In the genomic region with DNA sequence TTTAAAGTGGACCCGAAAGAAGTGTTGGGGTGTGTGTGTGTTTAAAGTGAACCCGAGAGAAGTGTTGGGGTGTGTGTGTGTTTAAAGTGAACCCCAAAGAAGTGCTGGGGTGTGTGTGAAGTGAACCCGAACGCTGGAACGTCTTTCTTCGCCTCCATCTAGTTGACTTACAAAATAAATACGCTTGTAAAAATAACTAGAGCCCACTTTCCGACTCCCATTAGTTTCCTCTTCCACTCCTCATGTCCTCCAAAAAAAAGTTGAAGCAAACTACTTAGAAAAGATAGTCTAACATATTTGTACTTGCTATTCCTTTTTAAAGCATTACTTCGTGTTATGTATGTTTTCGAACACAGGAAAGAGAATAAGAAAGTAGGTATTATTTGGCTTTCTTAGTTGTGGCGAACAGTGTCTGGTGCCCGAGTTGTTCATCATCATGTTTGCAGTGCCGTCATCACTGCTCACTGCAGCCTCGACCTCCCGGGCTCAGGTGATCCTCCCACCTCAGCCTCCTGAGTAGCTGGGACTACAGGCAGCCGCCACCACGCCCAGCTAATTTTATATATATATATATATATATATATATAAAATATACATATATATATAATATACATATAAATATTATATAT, we compare ENCODE assay signal across 7 cellular contexts. TPM values are rescaled to one million over a fixed set of nuclear protein-coding genes. Genes with fewer than 3 reads are reported as not detected.
DNase-seq lines count a peak whose midpoint lies in the region; ATAC-seq and TF ChIP-seq lines count a peak whose summit lies in the region.

No MANE protein-coding gene starts in this region.

- H3K36me3 ChIP-seq in brain microvascular endothelial cell (replicated peaks) (no peaks in the 10 kb centered on the region), mesenchymal stem cell (ENCODE audit: control insufficient read depth in 1 of 2, insufficient read depth in 2 of 2, low read depth in 1 of 2, low read length in 2 of 2) (peaks cover 0 to 11% of the 10 kb centered on the region in 2 experiments), transverse colon (no peaks in the 10 kb centered on the region)

- peak overlapping the region; percentile 90 for H3K27ac ChIP-seq in RWPE1
- H3K27ac ChIP-seq in brain microvascular endothelial cell: peak overlapping the region; percentile 90
- peak overlapping the region; percentile 49 for H3K27ac ChIP-seq in mesenchymal stem cell (ENCODE audit: low read length, poor library complexity, severe bottlenecking)
- H3K27ac ChIP-seq in transverse colon: peak overlapping the region; percentile 93 to 98 (median 97)

- peak overlapping the region; percentile 87 for H3K4me3 ChIP-seq in brain microvascular endothelial cell (ENCODE audit: low read depth, low read length)
- H3K4me3 ChIP-seq in mesenchymal stem cell (ENCODE audit: insufficient read depth in 1 of 2, low read depth in 1 of 2, low read length in 2 of 2): peak overlapping the region; percentile 89 to 98
- peak overlapping the region; percentile 89 to 97 (median 93) for H3K4me3 ChIP-seq in transverse colon

- H3K18ac ChIP-seq in mesenchymal stem cell (ENCODE audit: low read depth in 1 of 2, low read length in 2 of 2): peak overlapping the region; percentile 97 to 100

- TF ChIP-seq CTCF in RWPE1 (conservative IDR thresholded peaks at IDR 0.05; ENCODE audit: low read depth) (no peak), brain microvascular endothelial cell (IDR thresholded peaks at IDR 0.05; ENCODE audit: low read depth, low read length, missing control alignments) (no peak), transverse colon (IDR thresholded peaks at IDR 0.05) (no peak)

- no peak overlapping the region for H4K8ac ChIP-seq in mesenchymal stem cell (ENCODE audit: low read length)

- H3K23ac ChIP-seq in mesenchymal stem cell (ENCODE audit: low read length in 2 of 2): no peak overlapping the region

- CTCF ChIA-PET in RWPE1 (lab: Yijun Ruan, JAX): interaction anchor here (0.6 to 0.7 kb wide), 2 partner anchors 17 to 71 kb away, joined by 4 to 5 read pairs; no protein-coding TSS in a partner anchor

- H3K14ac ChIP-seq in mesenchymal stem cell (ENCODE audit: low read length in 2 of 2): peak overlapping the region in 1 of 2 experiments; percentile 62

- POLR2A ChIA-PET in RWPE1 (lab: Yijun Ruan, JAX; ENCODE audit: low non-redundant PET): interaction anchor here (0.7 kb wide), 1 partner anchor 121 kb away, joined by 3 read pairs; no protein-coding TSS in a partner anchor

- H3K4ac ChIP-seq in mesenchymal stem cell (ENCODE audit: low read depth in 1 of 2, low read length in 2 of 2): peak overlapping the region; percentile 27 to 99

- H3K27me3 ChIP-seq in brain microvascular endothelial cell (replicated peaks) (no peaks in the 10 kb centered on the region), mesenchymal stem cell (ENCODE audit: control insufficient read depth in 1 of 2, insufficient read depth in 1 of 2, low read length in 2 of 2) (no peaks in the 10 kb centered on the region), transverse colon (no peaks in the 10 kb centered on the region)

- peak overlapping the region in 1 of 2 experiments; percentile 78 for H2BK12ac ChIP-seq in mesenchymal stem cell (ENCODE audit: low read length in 2 of 2)

- peak overlapping the region; percentile 92 for H3K4me2 ChIP-seq in mesenchymal stem cell (ENCODE audit: low read length, poor library complexity, severe bottlenecking)

- intact Hi-C loops in transverse colon (cut with DNase I; ENCODE audit: low total_unique reads): no loop called here

- H3K9ac ChIP-seq in mesenchymal stem cell (ENCODE audit: low read length): peak overlapping the region; percentile 97

- peak; percentile 2 for ATAC-seq in GM21723 (IDR thresholded peaks at IDR 0.05; ENCODE audit: unreplicated experiment)

- in situ Hi-C loops in brain microvascular endothelial cell (cut with HindIII; ENCODE audit: low pct_ligation_motif_present, low sequenced_read_pairs) (no loop called here), transverse colon (cut with MboI; ENCODE audit: low pct_ligation_motif_present in 1 of 4, low pct_unique_long_range_greater_than_20kb in 1 of 4, low sequenced_read_pairs in 3 of 4) (no loop called here)

- DNase-seq in RWPE1 (ENCODE audit: low spot score) (no peak), brain microvascular endothelial cell (no peak), mesenchymal stem cell (no peak), transverse colon (no peak), ecto neural progenitor cell (ENCODE audit: low spot score) (no peak), occipital lobe (lab: John Stamatoyannopoulos, UW) (no peak)

- H3K4me1 ChIP-seq in mesenchymal stem cell (ENCODE audit: control insufficient read depth, insufficient read depth, low read depth, low read length) (peaks cover 6% of the 10 kb centered on the region), transverse colon (peaks cover 13 to 27% (median 21%) of the 10 kb centered on the region in 4 donors)

- no peak overlapping the region for H2AK5ac ChIP-seq in mesenchymal stem cell (ENCODE audit: low read length, severe bottlenecking)

- H4K91ac ChIP-seq in mesenchymal stem cell (ENCODE audit: low read length): no peak overlapping the region

- H3K9me3 ChIP-seq in mesenchymal stem cell (ENCODE audit: control insufficient read depth, low read length) (no peaks in the 10 kb centered on the region), transverse colon (no peaks in the 10 kb centered on the region)

- no peak overlapping the region for H2AFZ ChIP-seq in mesenchymal stem cell (ENCODE audit: low read depth, low read length)

- no peak overlapping the region for H2BK15ac ChIP-seq in mesenchymal stem cell (ENCODE audit: low read depth, poor library complexity, severe bottlenecking)

- WGBS in mesenchymal stem cell: 60% methylated on average over 14 of the region's 17 CpGs
- WGBS in transverse colon (ENCODE audit: low coverage in 1 of 2), 2 donors: 9 to 21% methylated on average over 12 to 17 of the region's 17 CpGs

- TF ChIP-seq EP300 in transverse colon (IDR thresholded peaks at IDR 0.05; ENCODE audit: low read depth): no peak

- no peak overlapping the region for H2BK5ac ChIP-seq in mesenchymal stem cell (ENCODE audit: low read depth, low read length, poor library complexity, severe bottlenecking)

- no peaks in the 10 kb centered on the region for H3K79me1 ChIP-seq in mesenchymal stem cell (replicated peaks; ENCODE audit: low read length, poor library complexity, severe bottlenecking)

- H2BK120ac ChIP-seq in mesenchymal stem cell (ENCODE audit: low read depth, low read length): no peak overlapping the region

- no peak for TF ChIP-seq POLR2A in transverse colon (IDR thresholded peaks at IDR 0.05)

RNA-seq across cellular contexts. Expression of gene LRCH3, which starts 1.1 kb away (rescaled TPM):
- 26.9 TPM for polyA plus RNA-seq in mesenchymal stem cell (2013, experiment 1 of 2)
- 26.2 TPM for polyA plus RNA-seq in mesenchymal stem cell (2013, experiment 2 of 2)
- total RNA-seq in transverse colon (100 to 1,000 TPM in 1 of 4 donors, 10 to 100 TPM in 3; 36.0 to 122 (median 51.2) TPM), occipital lobe (71.4 TPM)

RNA-seq across cellular contexts. Expression of gene FYTTD1, which starts 42.5 kb away (rescaled TPM):
- 55.2 TPM for polyA plus RNA-seq in mesenchymal stem cell (2013, experiment 1 of 2)
- polyA plus RNA-seq in mesenchymal stem cell (2013, experiment 2 of 2): 56.7 TPM
- total RNA-seq in transverse colon (10 to 100 TPM; 18.3 to 94.6 (median 33.6) TPM), occipital lobe (67.4 TPM)

RNA-seq across cellular contexts. Expression of gene RUBCN, which starts 55.4 kb away (rescaled TPM):
- polyA plus RNA-seq in mesenchymal stem cell (2013, experiment 1 of 2): 13.0 TPM
- 12.6 TPM for polyA plus RNA-seq in mesenchymal stem cell (2013, experiment 2 of 2)
- total RNA-seq in transverse colon (10 to 100 TPM; 32.2 to 64.7 (median 54.8) TPM), occipital lobe (29.3 TPM)
